ENCODE assay signal across 26 cellular contexts in genomic region chr14:71553779-71554178, GRCh38.
DNase-seq lines count a peak whose midpoint lies in the region; ATAC-seq, FAIRE-seq and TF ChIP-seq lines count a peak whose summit lies in the region.
"Had no signal": no experiment of that assay in that cellular context is flagged by ENCODE, and none has a peak within 500 bp of the region (broad histone marks: within the 10 kb centered on the region; RNA-seq: fewer than 3 reads in every experiment).

No MANE protein-coding gene starts in this region.

- no peak for FAIRE-seq in GM12891 (lab: Jason Lieb, UNC)
- FAIRE-seq: A549 had no signal

- no peak for DNase-seq in activated T-cell treated with anti-CD3 and anti-CD28 coated beads, Interleukin-2, amount 50 U/mL, for 72 hours
- DNase-seq in activated T-cell treated with anti-CD3 and anti-CD28 coated beads, Interleukin-2, amount 50 U/mL, for 1 hour, result no peak
- DNase-seq in activated B cell treated with CpG ODN at 0.5 μM for 24 hours, result no peak
- no peak for DNase-seq in immature natural killer cell
- DNase-seq in spleen, result no peak
- no peak for DNase-seq in tibial nerve (ENCODE audit: low spot score in 2 of 2)
- no peak for DNase-seq in GM12891 (ENCODE audit: insufficient read length, low spot score)
- DNase-seq: body of pancreas; DMS79 treated with DMSO at 0.1 percent for 48 hours; hypothalamus; MV-4-11; NCI-H2081 treated with DMSO at 0.1 percent for 48 hours; NCI-H510A; retina; stimulated activated CD4-positive, alpha-beta T cell treated with anti-CD3 and anti-CD28 coated beads, Interleukin-15, amount 100 ng/mL, for 24 hours; stimulated activated naive B cell treated with anti-CD40 and anti-IgM and Interleukin-4, amounts not matched to agents 10 μg/mL and 1 μg/mL and 100 μg/mL, for 72 hours; transverse colon had no signal

- H3K36me3 Mint-ChIP-seq in activated T-cell treated with anti-CD3 and anti-CD28 coated beads, Interleukin-2, amount 50 U/mL, for 72 hours (ENCODE audit: insufficient read depth in 2 of 2), result peaks cover 2 to 4% of the 10 kb centered on the region in 2 donors
- H3K36me3 Mint-ChIP-seq in activated B cell treated with CpG ODN at 0.5 μM for 24 hours (ENCODE audit: low read depth) (peaks cover 12% of the 10 kb centered on the region), immature natural killer cell (peaks cover 0 to 8% (median 0%) of the 10 kb centered on the region in 3 donors)
- H3K36me3 Mint-ChIP-seq: mesothelial cell of epicardium had no signal

- WGBS in spleen, 5 donors, result 86 to 91% (median 88%) methylated on average over 3 of the region's 3 CpGs
- WGBS in tibial nerve, 2 donors, result 85 to 86% methylated on average over 3 of the region's 3 CpGs

- H3K9me3 ChIP-seq in spleen (no peaks in the 10 kb centered on the region), tibial nerve (peaks cover 0 to 4% (median 0%) of the 10 kb centered on the region in 4 donors)
- H3K9me3 ChIP-seq: A549, body of pancreas, HAP-1, transverse colon had no signal

- TF ChIP-seq POLR2A in spleen (IDR thresholded peaks at IDR 0.05), result no peak
- no peak for TF ChIP-seq POLR2A in tibial nerve (IDR thresholded peaks at IDR 0.05)
- no peak for TF ChIP-seq POLR2A in GM12891 (IDR thresholded peaks at IDR 0.05; ENCODE audit: low read depth, low read length)

- H3K36me3 ChIP-seq in spleen (no peaks in the 10 kb centered on the region), tibial nerve (no peaks in the 10 kb centered on the region)
- H3K36me3 ChIP-seq: HAP-1, transverse colon had no signal

- H3K4me3 ChIP-seq in spleen (peak overlapping the region in 1 of 8 donors; percentile 49), tibial nerve (no peak overlapping the region)
- H3K4me3 ChIP-seq: A549, body of pancreas, coronary artery, HAP-1, transverse colon had no signal

- H3K4me3 Mint-ChIP-seq in activated T-cell treated with anti-CD3 and anti-CD28 coated beads, Interleukin-2, amount 50 U/mL, for 72 hours, result peak overlapping the region in 1 of 2 donors; percentile 5
- H3K4me3 Mint-ChIP-seq in activated B cell treated with CpG ODN at 0.5 μM for 24 hours (no peak overlapping the region), immature natural killer cell (peak overlapping the region in 4 of 5 donors; percentile 15 to 84 (median 34))
- H3K4me3 Mint-ChIP-seq: mesothelial cell of epicardium; stimulated activated naive B cell treated with anti-CD40 and anti-IgM and Interleukin-4, amounts not matched to agents 10 μg/mL and 1 μg/mL and 100 μg/mL, for 72 hours had no signal

- H3K27me3 Mint-ChIP-seq in activated T-cell treated with anti-CD3 and anti-CD28 coated beads, Interleukin-2, amount 50 U/mL, for 72 hours (ENCODE audit: low read depth), result no peaks in the 10 kb centered on the region
- H3K27me3 Mint-ChIP-seq in activated B cell treated with CpG ODN at 0.5 μM for 24 hours (no peaks in the 10 kb centered on the region), immature natural killer cell (ENCODE audit: low read depth in 3 of 3) (peaks cover 0 to 1% (median 0%) of the 10 kb centered on the region in 3 donors)
- H3K27me3 Mint-ChIP-seq: stimulated activated naive B cell treated with anti-CD40 and anti-IgM and Interleukin-4, amounts not matched to agents 10 μg/mL and 1 μg/mL and 100 μg/mL, for 72 hours had no signal

- H3K27ac Mint-ChIP-seq in activated T-cell treated with anti-CD3 and anti-CD28 coated beads, Interleukin-2, amount 50 U/mL, for 72 hours, result peak overlapping the region; percentile 66
- H3K27ac Mint-ChIP-seq in activated B cell treated with CpG ODN at 0.5 μM for 24 hours, result peak overlapping the region; percentile 46
- peak overlapping the region; percentile 90 to 96 (median 93) for H3K27ac Mint-ChIP-seq in immature natural killer cell
- H3K27ac Mint-ChIP-seq: mesothelial cell of epicardium had no signal

- POLR2A ChIA-PET in activated B cell treated with CpG ODN at 0.5 μM for 24 hours (lab: Charles Lee), result interaction anchor here (1.3 kb wide), 1 partner anchor 232 kb away, joined by 5 read pairs; no protein-coding TSS in a partner anchor

- H3K27ac ChIP-seq in spleen (peak overlapping the region; percentile 37 to 92 (median 87)), tibial nerve (no peak overlapping the region)
- H3K27ac ChIP-seq: A549, body of pancreas, C4-2B, coronary artery, HL-60, VCaP had no signal

- ATAC-seq in activated T-cell treated with anti-CD3 and anti-CD28 coated beads, Interleukin-2, amount 50 U/mL, for 72 hours (replicated peaks in 1 of 2), result no peak
- no peak for ATAC-seq in activated B cell treated with CpG ODN at 0.5 μM for 24 hours (ENCODE audit: low read depth)
- ATAC-seq in HG02981 (IDR thresholded peaks at IDR 0.05; ENCODE audit: unreplicated experiment), result no peak
- ATAC-seq: A549; body of pancreas; Right ventricle myocardium inferior; stimulated activated naive B cell treated with anti-CD40 and anti-IgM and Interleukin-4, amounts not matched to agents 10 μg/mL and 1 μg/mL and 100 μg/mL, for 72 hours had no signal

- intact Hi-C loops in activated B cell treated with CpG ODN at 0.5 μM for 24 hours (cut with micrococcal nuclease) (loop anchor here (2.0 kb wide), 2 partner anchors 13 to 57 kb away; no protein-coding TSS in a partner anchor), spleen (cut with DNase I; ENCODE audit: low total_unique reads) (no loop called here)

- H3K9me3 Mint-ChIP-seq in activated T-cell treated with anti-CD3 and anti-CD28 coated beads, Interleukin-2, amount 50 U/mL, for 72 hours, result peaks cover 0 to 1% of the 10 kb centered on the region in 2 donors
- no peaks in the 10 kb centered on the region for H3K9me3 Mint-ChIP-seq in activated B cell treated with CpG ODN at 0.5 μM for 24 hours
- no peaks in the 10 kb centered on the region for H3K9me3 Mint-ChIP-seq in immature natural killer cell
- H3K9me3 Mint-ChIP-seq: stimulated activated naive B cell treated with anti-CD40 and anti-IgM and Interleukin-4, amounts not matched to agents 10 μg/mL and 1 μg/mL and 100 μg/mL, for 72 hours had no signal

- peaks cover 32 to 96% (median 50%) of the 10 kb centered on the region in 6 donors for H3K4me1 ChIP-seq in spleen
- peaks cover 0 to 11% (median 2%) of the 10 kb centered on the region in 4 donors for H3K4me1 ChIP-seq in tibial nerve
- H3K4me1 ChIP-seq: A549, HAP-1 had no signal

- no peak for TF ChIP-seq CTCF in activated B cell treated with CpG ODN at 0.5 μM for 24 hours (IDR thresholded peaks at IDR 0.05)
- TF ChIP-seq CTCF in spleen (IDR thresholded peaks at IDR 0.05 in 8 of 11, conservative IDR thresholded peaks at IDR 0.05 in 3 of 11), result no peak
- no peak for TF ChIP-seq CTCF in tibial nerve (IDR thresholded peaks at IDR 0.05)

- H3K27me3 ChIP-seq in spleen (replicated peaks in 1 of 7), result no peaks in the 10 kb centered on the region
- H3K27me3 ChIP-seq in tibial nerve, result no peaks in the 10 kb centered on the region
- H3K27me3 ChIP-seq: body of pancreas, transverse colon had no signal

- TF ChIP-seq EP300 in tibial nerve (IDR thresholded peaks at IDR 0.05), result no peak

- CTCF ChIA-PET in activated B cell treated with CpG ODN at 0.5 μM for 24 hours (lab: Charles Lee), result no interaction called here

- H3K4me1 Mint-ChIP-seq in activated T-cell treated with anti-CD3 and anti-CD28 coated beads, Interleukin-2, amount 50 U/mL, for 72 hours (ENCODE audit: low read depth), result peaks cover 83% of the 10 kb centered on the region
- H3K4me1 Mint-ChIP-seq in activated B cell treated with CpG ODN at 0.5 μM for 24 hours (peaks cover 80% of the 10 kb centered on the region), immature natural killer cell (peaks cover 42 to 62% of the 10 kb centered on the region in 2 donors)

TF ChIP-seq in GM12891, 5 proteins besides CTCF, POLR2A, EP300 and RAD21:
- TF ChIP-seq SPI1 (IDR thresholded peaks at IDR 0.05; ENCODE audit: low read depth, low read length), result no peak
- TF ChIP-seq POLR2AphosphoS5 (IDR thresholded peaks at IDR 0.05; ENCODE audit: low read depth, low read length), result no peak
- TF ChIP-seq TAF1 (IDR thresholded peaks at IDR 0.05; ENCODE audit: low read depth, low read length), result no peak
- no peak for TF ChIP-seq POU2F2 (IDR thresholded peaks at IDR 0.05; ENCODE audit: low read depth, low read length)
- no peak for TF ChIP-seq PAX5 (IDR thresholded peaks at IDR 0.05; ENCODE audit: insufficient read depth, low read length, severe bottlenecking)
TF ChIP-seq in GM12891: peak in this region for 0.

Comparison
In these comparisons a context has a peak if more than half of its experiments do, and no peak if none do; other contexts are left out.
1. H3K27ac ChIP-seq: peak in spleen (8 of 8); none in tibial nerve (0 of 4).
2. Peak in every context shown above with its lines, with median percentiles within 50 percentile points of each other: H3K27ac Mint-ChIP-seq.